8 cellular contexts compared by ENCODE assay signal in genomic region chr7:94087664-94088352, GRCh38.
DNase-seq lines count a peak whose midpoint lies in the region; ATAC-seq and TF ChIP-seq lines count a peak whose summit lies in the region.

No MANE protein-coding gene starts in this region.

- peaks cover 2% of the 10 kb centered on the region for H3K27me3 Mint-ChIP-seq in IgD-negative memory B cell
- peaks cover 13% of the 10 kb centered on the region for H3K27me3 Mint-ChIP-seq in activated naive CD8-positive, alpha-beta T cell

- no peaks in the 10 kb centered on the region for H3K9me3 Mint-ChIP-seq in IgD-negative memory B cell
- H3K9me3 Mint-ChIP-seq in activated naive CD8-positive, alpha-beta T cell (ENCODE audit: low read depth) = no peaks in the 10 kb centered on the region

- peaks cover 8 to 14% (median 11%) of the 10 kb centered on the region in 3 donors for H3K4me1 Mint-ChIP-seq in IgD-negative memory B cell
- H3K4me1 Mint-ChIP-seq in activated naive CD8-positive, alpha-beta T cell (ENCODE audit: low read depth) = peaks cover 6% of the 10 kb centered on the region

- TF ChIP-seq CTCF in GM10266 (IDR thresholded peaks at IDR 0.05; ENCODE audit: control insufficient read depth, insufficient read depth, low read depth, missing control alignments) (peak; percentile 81), retinal pigment epithelial cell (conservative IDR thresholded peaks at IDR 0.05; ENCODE audit: low read depth, low read length) (peak; percentile 83)

- peaks cover 2% of the 10 kb centered on the region for H3K36me3 Mint-ChIP-seq in IgD-negative memory B cell
- no peaks in the 10 kb centered on the region for H3K36me3 Mint-ChIP-seq in activated naive CD8-positive, alpha-beta T cell

- intact Hi-C loops in left cardiac atrium (cut with DNase I) = loop anchor here in 1 of 2 donors (5.0 to 10.0 kb wide), 2 partner anchors 186 to 473 kb away; no protein-coding TSS in a partner anchor

- DNase-seq in GM10266 (ENCODE audit: extremely low spot score) = peak; percentile 79
- peak; percentile 16 for DNase-seq in OCI-M2 (lab: John Stamatoyannopoulos, UW; ENCODE audit: unreplicated experiment)
- peak; percentile 20 for DNase-seq in left cardiac atrium
- peak; percentile 21 for DNase-seq in retinal pigment epithelial cell (ENCODE audit: low read depth)
- no peak for DNase-seq in GOT3 (lab: John Stamatoyannopoulos, UW)

- H3K27ac Mint-ChIP-seq in IgD-negative memory B cell = peak overlapping the region in 2 of 3 donors; percentile 15 to 64
- H3K27ac Mint-ChIP-seq in activated naive CD8-positive, alpha-beta T cell = no peak overlapping the region

- no peak overlapping the region for H3K4me3 ChIP-seq in retinal pigment epithelial cell (ENCODE audit: low read length)

- ATAC-seq in GM21737 (IDR thresholded peaks at IDR 0.05; ENCODE audit: unreplicated experiment) (peak; percentile 95), left cardiac atrium (peak; percentile 68 to 77)

- H3K4me3 Mint-ChIP-seq in IgD-negative memory B cell = peak overlapping the region; percentile 44 to 93 (median 82)
- H3K4me3 Mint-ChIP-seq in activated naive CD8-positive, alpha-beta T cell = peak overlapping the region; percentile 68
